Comparison of ENCODE assay signal across 8 cellular contexts in the genomic region with DNA sequence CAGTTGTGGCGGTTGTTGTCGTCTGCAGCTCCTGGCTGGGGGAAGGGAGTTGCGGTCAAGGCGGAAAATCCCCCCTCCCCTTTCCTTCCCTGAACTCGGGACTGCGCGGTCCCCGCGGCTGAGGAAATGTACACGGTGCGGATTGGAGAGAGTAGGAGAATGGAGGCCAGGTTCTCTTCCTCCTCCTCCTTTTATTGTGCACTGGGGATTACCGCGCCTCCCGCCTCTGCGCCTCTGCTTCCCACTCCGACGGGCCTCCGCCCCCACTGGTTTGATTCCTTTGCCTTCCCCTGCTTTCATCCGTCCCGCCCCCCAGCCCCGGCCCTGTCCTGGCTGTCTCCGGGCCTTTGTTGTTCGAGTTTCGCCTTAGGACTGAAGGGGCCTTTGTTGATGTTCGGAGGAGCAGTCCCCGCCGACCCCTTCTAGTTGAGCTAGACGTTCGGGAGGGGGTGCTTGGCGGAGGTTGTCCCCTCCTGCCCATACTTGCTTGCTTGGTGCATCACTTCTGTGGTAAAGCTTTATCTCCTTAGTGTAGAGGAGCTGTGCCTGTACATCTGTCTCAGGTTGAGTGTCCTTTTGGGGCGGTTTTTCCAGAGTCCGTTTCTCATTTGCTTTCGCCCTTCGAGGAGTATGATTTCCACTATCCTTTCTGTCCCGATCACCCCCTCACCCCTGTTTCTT. TPM values are rescaled to one million over a fixed set of nuclear protein-coding genes. Genes with fewer than 3 reads are reported as not detected.
DNase-seq lines count a peak whose midpoint lies in the region; ATAC-seq and TF ChIP-seq lines count a peak whose summit lies in the region.

No MANE protein-coding gene starts in this region.

- peaks cover 27% of the 10 kb centered on the region for H3K4me1 ChIP-seq in HUES64 (ENCODE audit: insufficient read depth, low read length)
- H3K4me1 ChIP-seq in spleen, result peaks cover 31 to 88% (median 78%) of the 10 kb centered on the region in 6 donors

- H3K36me3 Mint-ChIP-seq in MCF 10A (ENCODE audit: insufficient read depth, unreplicated experiment), result no peaks in the 10 kb centered on the region
- H3K36me3 Mint-ChIP-seq in immature natural killer cell, result no peaks in the 10 kb centered on the region

- CTCF ChIA-PET in MCF 10A (lab: Yijun Ruan, JAX), result interaction anchor here (0.7 to 1.3 kb wide), 5 partner anchors 15 to 91 kb away, joined by 3 read pairs; no protein-coding TSS in a partner anchor

- no peak for TF ChIP-seq CTCF in AG10803 (conservative IDR thresholded peaks at IDR 0.05; ENCODE audit: low read length)
- no peak for TF ChIP-seq CTCF in MCF 10A (IDR thresholded peaks at IDR 0.05; ENCODE audit: unreplicated experiment)
- no peak for TF ChIP-seq CTCF in spleen (IDR thresholded peaks at IDR 0.05 in 8 of 11, conservative IDR thresholded peaks at IDR 0.05 in 3 of 11)

- POLR2A ChIA-PET in MCF 10A (lab: Yijun Ruan, JAX), result interaction anchor here (0.5 to 2.1 kb wide), 16 partner anchors 10 to 1807 kb away, joined by 3 to 12 read pairs (median 4); a partner anchor contains a TSS

- ATAC-seq in GM18868 (IDR thresholded peaks at IDR 0.05; ENCODE audit: unreplicated experiment), result peak; percentile 1

- under 1% methylated on average over 25 of the region's 35 CpGs for WGBS in HUES64
- WGBS in spleen, 5 donors, result 0 to 1% (median 1%) methylated on average over 34 to 35 of the region's 35 CpGs

- H3K36me3 ChIP-seq in HUES64 (ENCODE audit: insufficient read depth, low read length) (peaks cover 4% of the 10 kb centered on the region; the same call in 1 of the 2 replicates), spleen (peaks cover 0 to 8% (median 0%) of the 10 kb centered on the region in 6 donors)

- peak overlapping the region; percentile 95 for H3K9ac ChIP-seq in HUES64 (ENCODE audit: low read depth, low read length)

- peak overlapping the region; percentile 90 for H3K4me3 ChIP-seq in AG10803 (ENCODE audit: low read length)
- H3K4me3 ChIP-seq in HUES64 (ENCODE audit: low read length), result peak overlapping the region; percentile 84
- peak overlapping the region; percentile 73 to 99 (median 90) for H3K4me3 ChIP-seq in spleen

- no TSS peak for BruUV-seq in MCF 10A (replicated peaks; lab: Mats Ljungman, UMichigan)

- H3K9me3 ChIP-seq in HUES64 (ENCODE audit: insufficient read depth, low read depth, low read length) (no peaks in the 10 kb centered on the region), spleen (no peaks in the 10 kb centered on the region)

- no peak for TF ChIP-seq POLR2A in spleen (IDR thresholded peaks at IDR 0.05)

- H3K27ac ChIP-seq in HUES64 (ENCODE audit: low read depth, low read length) (peak overlapping the region; percentile 86), spleen (peak overlapping the region; percentile 90 to 98 (median 96))

- H3K4me1 Mint-ChIP-seq in MCF 10A (ENCODE audit: insufficient read depth, unreplicated experiment), result peaks cover 6% of the 10 kb centered on the region
- H3K4me1 Mint-ChIP-seq in immature natural killer cell, result peaks cover 57 to 79% of the 10 kb centered on the region in 2 donors

- H3K27me3 Mint-ChIP-seq in MCF 10A (ENCODE audit: insufficient read depth, unreplicated experiment) (no peaks in the 10 kb centered on the region), immature natural killer cell (ENCODE audit: low read depth in 3 of 3) (peaks cover 16 to 18% (median 17%) of the 10 kb centered on the region in 3 donors)

- intact Hi-C loops in MCF 10A (cut with micrococcal nuclease) (loop anchor here (1.0 kb wide), 1 partner anchor 82 kb away; no protein-coding TSS in a partner anchor), spleen (cut with DNase I; ENCODE audit: low total_unique reads) (no loop called here)

- H3K9me3 Mint-ChIP-seq in MCF 10A (ENCODE audit: unreplicated experiment) (no peaks in the 10 kb centered on the region), immature natural killer cell (no peaks in the 10 kb centered on the region)

- H3K27me3 ChIP-seq in HUES64 (ENCODE audit: insufficient read depth, low read length) (peaks cover 16% of the 10 kb centered on the region), spleen (replicated peaks in 1 of 7) (no peaks in the 10 kb centered on the region)

- H3K4me3 Mint-ChIP-seq in MCF 10A (ENCODE audit: unreplicated experiment) (peak overlapping the region; percentile 85), immature natural killer cell (peak overlapping the region; percentile 95 to 98 (median 97))

- DNase-seq in AG10803 (ENCODE audit: low read depth) (peak; percentile 40), T1000 (lab: John Stamatoyannopoulos, UW) (peak; percentile 34), MCF 10A (ENCODE audit: unreplicated experiment) (peak; percentile 32), immature natural killer cell (no peak), spleen (peak; percentile 89), GM19238 (ENCODE audit: insufficient read length, low spot score) (no peak)

- H3K27ac Mint-ChIP-seq in MCF 10A (ENCODE audit: low read depth, unreplicated experiment) (peak overlapping the region; percentile 90), immature natural killer cell (peak overlapping the region; percentile 94 to 99 (median 98))

RNA-seq across cellular contexts. Expression of a gene that starts 0.7 kb away (rescaled TPM):
- 12.3 TPM for polyA plus RNA-seq in HUES64 (2013, experiment 1 of 2)
- 13.7 TPM for polyA plus RNA-seq in HUES64 (2013, experiment 2 of 2)
- total RNA-seq in MCF 10A (2022), result 17.1 and 24.4 TPM in 2 replicates
- 10 to 100 TPM in 2 of 3 donors, 1 to 10 TPM in 1; 10.0 to 29.8 (median 11.8) TPM for polyA plus RNA-seq in immature natural killer cell
- total RNA-seq in spleen, result 10 to 100 TPM; 44.8 to 76.2 (median 56.8) TPM
- polyA plus RNA-seq in spleen, result 1 to 10 TPM; 5.1 to 5.7 (median 5.2) TPM

Comparison
In these comparisons a context has a peak if more than half of its experiments do, and no peak if none do; other contexts are left out.
1. DNase-seq: peak in AG10803 (single experiment), T1000 (single experiment), MCF 10A (single experiment) and spleen (single experiment); none in immature natural killer cell (0 of 3) and GM19238 (single experiment).
2. Peak in every context shown above with its lines, with median percentiles within 50 percentile points of each other: H3K4me3 ChIP-seq.